19 cellular contexts compared by ENCODE assay signal in genomic region chr10:33566426-33566825, GRCh38.
"Had no signal": no experiment of that assay in that cellular context is flagged by ENCODE, and none has a peak within 500 bp of the region (broad histone marks: within the 10 kb centered on the region; RNA-seq: fewer than 3 reads in every experiment).

No MANE protein-coding gene starts in this region.

- H3K79me2 ChIP-seq: hepatocyte had no signal

- ATAC-seq: activated CD8-positive, alpha-beta memory T cell treated with anti-CD3 and anti-CD28 coated beads, Interleukin-2, amount 10 ng/mL, durations not matched to agents 7 days and 5 days; natural killer cell had no signal

- H2AFZ ChIP-seq: hepatocyte had no signal

- H3K9me3 ChIP-seq: transverse colon, uterus had no signal

- H3K4me3 ChIP-seq: dorsolateral prefrontal cortex, hepatocyte, transverse colon, uterus had no signal

- H3K36me3 ChIP-seq: transverse colon, uterus had no signal

- H3K27me3 Mint-ChIP-seq: activated CD8-positive, alpha-beta memory T cell treated with anti-CD3 and anti-CD28 coated beads, Interleukin-2, amount 10 ng/mL, durations not matched to agents 7 days and 5 days had no signal

- H3K4me1 ChIP-seq: transverse colon, uterus had no signal

- H3K36me3 Mint-ChIP-seq: activated CD4-positive, alpha-beta memory T cell treated with anti-CD3 and anti-CD28 coated beads for 36 hours; activated CD8-positive, alpha-beta memory T cell treated with anti-CD3 and anti-CD28 coated beads, Interleukin-2, amount 10 ng/mL, durations not matched to agents 7 days and 5 days; activated naive CD8-positive, alpha-beta T cell treated with anti-CD3 and anti-CD28 coated beads for 36 hours; natural killer cell had no signal

- H3K4me3 Mint-ChIP-seq: activated CD4-positive, alpha-beta memory T cell treated with anti-CD3 and anti-CD28 coated beads for 36 hours; activated CD8-positive, alpha-beta memory T cell treated with anti-CD3 and anti-CD28 coated beads, Interleukin-2, amount 10 ng/mL, durations not matched to agents 7 days and 5 days; activated naive CD8-positive, alpha-beta T cell treated with anti-CD3 and anti-CD28 coated beads for 36 hours; natural killer cell; T-helper 2 cell treated with Interferon-gamma antibody and Interleukin-4, amounts not matched to agents 5 μg/mL and 100 μg/mL, for 36 hours had no signal

- H3K27ac ChIP-seq: dorsolateral prefrontal cortex, epithelial cell of prostate, hepatocyte, transverse colon, uterus had no signal

- H3K27ac Mint-ChIP-seq: activated CD4-positive, alpha-beta memory T cell treated with anti-CD3 and anti-CD28 coated beads for 36 hours; activated CD8-positive, alpha-beta memory T cell treated with anti-CD3 and anti-CD28 coated beads, Interleukin-2, amount 10 ng/mL, durations not matched to agents 7 days and 5 days; activated naive CD8-positive, alpha-beta T cell treated with anti-CD3 and anti-CD28 coated beads for 36 hours; natural killer cell; T-helper 2 cell treated with Interferon-gamma antibody and Interleukin-4, amounts not matched to agents 5 μg/mL and 100 μg/mL, for 36 hours had no signal

- H3K4me2 ChIP-seq: hepatocyte had no signal

- H3K4me1 Mint-ChIP-seq: activated CD8-positive, alpha-beta memory T cell treated with anti-CD3 and anti-CD28 coated beads, Interleukin-2, amount 10 ng/mL, durations not matched to agents 7 days and 5 days; activated naive CD8-positive, alpha-beta T cell treated with anti-CD3 and anti-CD28 coated beads for 36 hours; natural killer cell had no signal

- DNase-seq: activated CD4-positive, alpha-beta memory T cell treated with anti-CD3 and anti-CD28 coated beads for 36 hours; activated CD4-positive, alpha-beta T cell treated with anti-CD3 and anti-CD28 coated beads for 4 hours; activated CD8-positive, alpha-beta memory T cell treated with anti-CD3 and anti-CD28 coated beads, Interleukin-2, amount 10 ng/mL, durations not matched to agents 7 days and 5 days; activated naive CD4-positive, alpha-beta T cell; activated naive CD8-positive, alpha-beta T cell treated with anti-CD3 and anti-CD28 coated beads for 36 hours; amniotic stem cell; dorsolateral prefrontal cortex; foreskin fibroblast; natural killer cell; nucleus accumbens; posterior cingulate gyrus; stimulated activated CD4-positive, alpha-beta T cell treated with anti-CD3 and anti-CD28 coated beads, Interleukin-12 subunit alpha, Interleukin-12 subunit beta, amount 100 ng/mL, for 4 hours; stimulated activated CD4-positive, alpha-beta T cell treated with anti-CD3 and anti-CD28 coated beads, Interleukin-2, amount 100 ng/mL, for 24 hours; stimulated activated naive CD4-positive, alpha-beta T cell treated with Interleukin-2 at 50 U/mL for 16 hours; transverse colon; uterus had no signal

- H3K9me3 Mint-ChIP-seq: activated CD4-positive, alpha-beta memory T cell treated with anti-CD3 and anti-CD28 coated beads for 36 hours; activated naive CD8-positive, alpha-beta T cell treated with anti-CD3 and anti-CD28 coated beads for 36 hours; natural killer cell; T-helper 2 cell treated with Interferon-gamma antibody and Interleukin-4, amounts not matched to agents 5 μg/mL and 100 μg/mL, for 36 hours had no signal

- H3K27me3 ChIP-seq: hepatocyte, transverse colon, uterus had no signal
